In the genomic region with DNA sequence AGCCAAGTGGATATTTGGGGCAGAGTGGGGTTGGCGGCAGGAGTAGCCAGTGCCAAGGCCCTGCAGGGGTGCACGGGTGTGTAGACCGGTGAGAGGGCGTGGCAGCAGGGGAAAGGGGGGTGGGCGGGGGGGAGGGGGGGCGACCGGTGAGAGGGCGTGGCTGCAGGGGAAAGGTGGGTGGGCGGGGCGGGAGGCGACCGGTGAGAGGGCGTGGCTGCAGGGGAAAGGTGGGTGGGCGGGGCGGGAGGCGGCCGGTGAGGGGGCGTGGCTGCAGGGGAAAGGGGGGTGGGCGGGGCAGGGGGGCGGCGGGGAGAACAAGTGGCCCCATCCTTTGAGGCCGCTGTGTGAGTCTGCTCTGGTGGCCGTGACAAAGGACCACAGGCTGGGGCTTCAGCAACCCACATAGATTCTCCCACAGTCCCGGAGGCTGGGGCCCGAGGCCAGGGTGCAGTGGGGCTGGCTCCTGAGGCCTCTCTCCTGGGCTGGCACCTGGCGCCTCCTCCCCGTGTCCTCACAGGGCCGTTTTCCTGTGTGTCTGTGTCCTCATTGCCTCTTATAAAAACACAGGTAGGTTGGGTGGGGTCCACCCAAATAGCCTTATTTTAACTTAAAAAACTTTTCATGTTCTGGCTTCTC, we compare ENCODE assay signal across 12 cellular contexts. TPM values are rescaled to one million over a fixed set of nuclear protein-coding genes. Genes with fewer than 3 reads are reported as not detected.
A peak's percentile ranks its signal among the peaks of the same experiment; 100 is the strongest.
DNase-seq lines count a peak whose midpoint lies in the region; ATAC-seq and TF ChIP-seq lines count a peak whose summit lies in the region.
"Had no signal": no experiment of that assay in that cellular context is flagged by ENCODE, and none has a peak within 500 bp of the region (broad histone marks: within the 10 kb centered on the region; RNA-seq: fewer than 3 reads in every experiment).

No MANE protein-coding gene starts in this region.

- no peak for TF ChIP-seq CTCF in neural crest cell (conservative IDR thresholded peaks at IDR 0.05)

- peaks cover 5% of the 10 kb centered on the region for H3K4me1 Mint-ChIP-seq in activated T-helper 1 cell treated with anti-CD3 and anti-CD28 coated beads, Interleukin-12 subunit alpha, Interleukin-12 subunit beta, Interleukin-2, Interleukin-4 antibody, amounts not matched to agents 30 ng/mL and 10 ng/mL and 1 ng/mL, durations not matched to agents 14 hours and 24 hours and 36 hours (ENCODE audit: low read depth)
- H3K4me1 Mint-ChIP-seq in neural crest cell: peaks cover 8% of the 10 kb centered on the region
- peaks cover 31% of the 10 kb centered on the region for H3K4me1 Mint-ChIP-seq in stimulated activated naive CD8-positive, alpha-beta T cell treated with anti-CD3 and anti-CD28 coated beads, Interleukin-15, amount 100 ng/mL, for 72 hours

- H3K4me3 Mint-ChIP-seq in activated T-helper 1 cell treated with anti-CD3 and anti-CD28 coated beads, Interleukin-12 subunit alpha, Interleukin-12 subunit beta, Interleukin-2, Interleukin-4 antibody, amounts not matched to agents 30 ng/mL and 10 ng/mL and 1 ng/mL, durations not matched to agents 14 hours and 24 hours and 36 hours: no peak overlapping the region
- H3K4me3 Mint-ChIP-seq in neural crest cell: no peak overlapping the region
- no peak overlapping the region for H3K4me3 Mint-ChIP-seq in stimulated activated naive CD8-positive, alpha-beta T cell treated with anti-CD3 and anti-CD28 coated beads, Interleukin-15, amount 100 ng/mL, for 72 hours
- H3K4me3 Mint-ChIP-seq: activated CD4-positive, alpha-beta memory T cell treated with anti-CD3 and anti-CD28 coated beads for 36 hours; nephron had no signal

- peaks cover 1% of the 10 kb centered on the region for H3K27me3 Mint-ChIP-seq in activated T-helper 1 cell treated with anti-CD3 and anti-CD28 coated beads, Interleukin-12 subunit alpha, Interleukin-12 subunit beta, Interleukin-2, Interleukin-4 antibody, amounts not matched to agents 30 ng/mL and 10 ng/mL and 1 ng/mL, durations not matched to agents 14 hours and 24 hours and 36 hours (ENCODE audit: insufficient read depth)
- peaks cover 2% of the 10 kb centered on the region for H3K27me3 Mint-ChIP-seq in neural crest cell (ENCODE audit: low read depth)
- no peaks in the 10 kb centered on the region for H3K27me3 Mint-ChIP-seq in stimulated activated naive CD8-positive, alpha-beta T cell treated with anti-CD3 and anti-CD28 coated beads, Interleukin-15, amount 100 ng/mL, for 72 hours
- H3K27me3 Mint-ChIP-seq: activated CD4-positive, alpha-beta memory T cell treated with anti-CD3 and anti-CD28 coated beads for 36 hours had no signal

- H3K9me3 Mint-ChIP-seq in activated T-helper 1 cell treated with anti-CD3 and anti-CD28 coated beads, Interleukin-12 subunit alpha, Interleukin-12 subunit beta, Interleukin-2, Interleukin-4 antibody, amounts not matched to agents 30 ng/mL and 10 ng/mL and 1 ng/mL, durations not matched to agents 14 hours and 24 hours and 36 hours: peaks cover 6% of the 10 kb centered on the region
- no peaks in the 10 kb centered on the region for H3K9me3 Mint-ChIP-seq in neural crest cell
- peaks cover 5 to 9% of the 10 kb centered on the region in 2 donors for H3K9me3 Mint-ChIP-seq in stimulated activated naive CD8-positive, alpha-beta T cell treated with anti-CD3 and anti-CD28 coated beads, Interleukin-15, amount 100 ng/mL, for 72 hours

- intact Hi-C loops in activated T-helper 1 cell treated with anti-CD3 and anti-CD28 coated beads, Interleukin-12 subunit alpha, Interleukin-12 subunit beta, Interleukin-2, Interleukin-4 antibody, amounts not matched to agents 30 ng/mL and 10 ng/mL and 1 ng/mL, durations not matched to agents 14 hours and 24 hours and 36 hours (cut with micrococcal nuclease): no loop called here

- DNase-seq in NCI-H82 (lab: John Stamatoyannopoulos, UW) (peak; percentile 28), NCI-H82 treated with DMSO at 0.1 percent for 48 hours (lab: John Stamatoyannopoulos, UW; ENCODE audit: unreplicated experiment) (no peak), NCI-H1048 (lab: John Stamatoyannopoulos, UW) (peak; percentile 28), neural crest cell (ENCODE audit: low read depth, low spot score) (no peak)
- DNase-seq in activated T-helper 1 cell treated with anti-CD3 and anti-CD28 coated beads, Interleukin-12 subunit alpha, Interleukin-12 subunit beta, Interleukin-2, Interleukin-4 antibody, amounts not matched to agents 30 ng/mL and 10 ng/mL and 1 ng/mL, durations not matched to agents 14 hours and 24 hours and 36 hours (ENCODE audit: low spot score): no peak
- no peak for DNase-seq in stimulated activated CD4-positive, alpha-beta T cell treated with anti-CD3 and anti-CD28 coated beads, Interleukin-2, amount 100 ng/mL, for 24 hours
- DNase-seq in stimulated activated naive CD8-positive, alpha-beta T cell treated with anti-CD3 and anti-CD28 coated beads, Interleukin-15, amount 100 ng/mL, for 72 hours: no peak
- DNase-seq in activated naive CD4-positive, alpha-beta T cell (lab: John Stamatoyannopoulos, UW): no peak
- DNase-seq: activated CD4-positive, alpha-beta memory T cell treated with anti-CD3 and anti-CD28 coated beads for 36 hours; amniotic stem cell; NCI-H2081 treated with DMSO at 0.1 percent for 48 hours had no signal

- ATAC-seq in stimulated activated naive CD8-positive, alpha-beta T cell treated with anti-CD3 and anti-CD28 coated beads, Interleukin-15, amount 100 ng/mL, for 72 hours: no peak

- no peaks in the 10 kb centered on the region for H3K36me3 Mint-ChIP-seq in activated T-helper 1 cell treated with anti-CD3 and anti-CD28 coated beads, Interleukin-12 subunit alpha, Interleukin-12 subunit beta, Interleukin-2, Interleukin-4 antibody, amounts not matched to agents 30 ng/mL and 10 ng/mL and 1 ng/mL, durations not matched to agents 14 hours and 24 hours and 36 hours (ENCODE audit: low read depth)
- no peaks in the 10 kb centered on the region for H3K36me3 Mint-ChIP-seq in neural crest cell (ENCODE audit: low read depth)
- H3K36me3 Mint-ChIP-seq: activated CD4-positive, alpha-beta memory T cell treated with anti-CD3 and anti-CD28 coated beads for 36 hours had no signal

- peak overlapping the region; percentile 79 for H3K27ac Mint-ChIP-seq in activated T-helper 1 cell treated with anti-CD3 and anti-CD28 coated beads, Interleukin-12 subunit alpha, Interleukin-12 subunit beta, Interleukin-2, Interleukin-4 antibody, amounts not matched to agents 30 ng/mL and 10 ng/mL and 1 ng/mL, durations not matched to agents 14 hours and 24 hours and 36 hours
- H3K27ac Mint-ChIP-seq in neural crest cell (ENCODE audit: unreplicated experiment): peak overlapping the region; percentile 84
- no peak overlapping the region for H3K27ac Mint-ChIP-seq in stimulated activated naive CD8-positive, alpha-beta T cell treated with anti-CD3 and anti-CD28 coated beads, Interleukin-15, amount 100 ng/mL, for 72 hours
- H3K27ac Mint-ChIP-seq: activated CD4-positive, alpha-beta memory T cell treated with anti-CD3 and anti-CD28 coated beads for 36 hours; nephron had no signal

RNA-seq across cellular contexts. Expression of gene RRP1, which starts 25.8 kb away (rescaled TPM):
- total RNA-seq in activated T-helper 1 cell treated with anti-CD3 and anti-CD28 coated beads, Interleukin-12 subunit alpha, Interleukin-12 subunit beta, Interleukin-2, Interleukin-4 antibody, amounts not matched to agents 30 ng/mL and 10 ng/mL and 1 ng/mL, durations not matched to agents 14 hours and 24 hours and 36 hours: 90.9 and 91.8 TPM in 2 replicates
- 49.0 and 49.4 TPM in 2 replicates for total RNA-seq in neural crest cell

RNA-seq across cellular contexts. Expression of gene CSTB, which starts 39.1 kb away (rescaled TPM):
- total RNA-seq in activated T-helper 1 cell treated with anti-CD3 and anti-CD28 coated beads, Interleukin-12 subunit alpha, Interleukin-12 subunit beta, Interleukin-2, Interleukin-4 antibody, amounts not matched to agents 30 ng/mL and 10 ng/mL and 1 ng/mL, durations not matched to agents 14 hours and 24 hours and 36 hours: 51.9 and 52.4 TPM in 2 replicates
- 37.1 and 40.9 TPM in 2 replicates for total RNA-seq in neural crest cell

RNA-seq across cellular contexts. Expression of gene AGPAT3, which starts 49.8 kb away (rescaled TPM):
- 127 and 132 TPM in 2 replicates for total RNA-seq in activated T-helper 1 cell treated with anti-CD3 and anti-CD28 coated beads, Interleukin-12 subunit alpha, Interleukin-12 subunit beta, Interleukin-2, Interleukin-4 antibody, amounts not matched to agents 30 ng/mL and 10 ng/mL and 1 ng/mL, durations not matched to agents 14 hours and 24 hours and 36 hours
- total RNA-seq in neural crest cell: 37.3 and 40.3 TPM in 2 replicates

Comparison
In these comparisons a context has a peak if more than half of its experiments do, and no peak if none do; other contexts are left out.
1. DNase-seq: peak in NCI-H82 (single experiment) and NCI-H1048 (single experiment); none in NCI-H82 treated with DMSO at 0.1 percent for 48 hours (single experiment), activated T-helper 1 cell treated with anti-CD3 and anti-CD28 coated beads, Interleukin-12 subunit alpha, Interleukin-12 subunit beta, Interleukin-2, Interleukin-4 antibody, amounts not matched to agents 30 ng/mL and 10 ng/mL and 1 ng/mL, durations not matched to agents 14 hours and 24 hours and 36 hours (single experiment), neural crest cell (single experiment), stimulated activated CD4-positive, alpha-beta T cell treated with anti-CD3 and anti-CD28 coated beads, Interleukin-2, amount 100 ng/mL, for 24 hours (0 of 2), stimulated activated naive CD8-positive, alpha-beta T cell treated with anti-CD3 and anti-CD28 coated beads, Interleukin-15, amount 100 ng/mL, for 72 hours (0 of 2) and activated naive CD4-positive, alpha-beta T cell (0 of 4).
2. H3K27ac Mint-ChIP-seq: peak in activated T-helper 1 cell treated with anti-CD3 and anti-CD28 coated beads, Interleukin-12 subunit alpha, Interleukin-12 subunit beta, Interleukin-2, Interleukin-4 antibody, amounts not matched to agents 30 ng/mL and 10 ng/mL and 1 ng/mL, durations not matched to agents 14 hours and 24 hours and 36 hours (single experiment) and neural crest cell (single experiment); none in stimulated activated naive CD8-positive, alpha-beta T cell treated with anti-CD3 and anti-CD28 coated beads, Interleukin-15, amount 100 ng/mL, for 72 hours (0 of 2).